In genomic region chr9:131769361-131769760, GRCh38 we compare ENCODE assay signal across 24 cellular contexts.
"Had no signal": no experiment of that assay in that cellular context is flagged by ENCODE, and none has a peak within 500 bp of the region (broad histone marks: within the 10 kb centered on the region; RNA-seq: fewer than 3 reads in every experiment).

No MANE protein-coding gene starts in this region.

- H3K4me3 ChIP-seq: cardiac muscle cell, mucosa of descending colon, tibial nerve had no signal

- H3K27ac ChIP-seq: cardiac muscle cell, tibial nerve had no signal

- H3K27me3 ChIP-seq: cardiac muscle cell had no signal

- DNase-seq: activated CD4-positive, alpha-beta T cell treated with anti-CD3 and anti-CD28 coated beads for 4 hours; activated CD4-positive, alpha-beta T cell treated with anti-CD3 and anti-CD28 coated beads, Interleukin-2, amount 50 U/mL, for 48 hours; activated CD4-positive, CD25-positive, alpha-beta regulatory T cell; activated effector memory CD4-positive, alpha-beta T cell treated with Interleukin-2 at 50 U/mL for 16 hours; activated naive CD4-positive, alpha-beta T cell treated with anti-CD3 and anti-CD28 coated beads for 36 hours; activated naive CD8-positive, alpha-beta T cell treated with anti-CD3 and anti-CD28 coated beads, Interleukin-2, amount 10 ng/mL, durations not matched to agents 7 days and 5 days; activated T-cell treated with anti-CD3 and anti-CD28 coated beads, Interleukin-2, amount 50 U/mL, for 72 hours; amygdala; effector CD4-positive, alpha-beta T cell; erythroblast; foreskin melanocyte; mucosa of descending colon; nephron progenitor cell; nucleus accumbens; small intestine; stimulated activated CD4-positive, alpha-beta T cell treated with anti-CD3 and anti-CD28 coated beads, Interleukin-2, amount 100 ng/mL, for 24 hours; stimulated activated naive CD8-positive, alpha-beta T cell treated with anti-CD3 and anti-CD28 coated beads, Interleukin-15, amount 100 ng/mL, for 72 hours; T1000 had no signal

- H3K36me3 ChIP-seq: cardiac muscle cell, tibial nerve had no signal

- H3K4me1 ChIP-seq: tibial nerve had no signal

- FAIRE-seq: endometrium, small intestine, urothelium cell line had no signal

- H3K9me3 ChIP-seq: mucosa of descending colon, tibial nerve had no signal

- ATAC-seq: activated T-cell treated with anti-CD3 and anti-CD28 coated beads, Interleukin-2, amount 50 U/mL, for 72 hours; mucosa of descending colon; sciatic nerve; stimulated activated effector memory CD8-positive, alpha-beta T cell treated with anti-CD3 and anti-CD28 coated beads, Interleukin-12 subunit alpha, Interleukin-12 subunit beta, amount 100 ng/mL, for 72 hours; stimulated activated naive CD8-positive, alpha-beta T cell treated with anti-CD3 and anti-CD28 coated beads, Interleukin-15, amount 100 ng/mL, for 72 hours had no signal
